Comparison of ENCODE assay signal across 1 cellular context in genomic region chr1:52920791-52921291, GRCh38.
TF ChIP-seq lines count a peak whose summit lies in the region.

No MANE protein-coding gene starts in this region.

TF ChIP-seq in HepG2, 621 proteins besides CTCF, POLR2A, EP300 and RAD21 (continued from another document):
- peak; percentile 20; the same call in 1 of the 2 replicates for TF ChIP-seq ZNF281 (CRISPR knock-in tag; IDR thresholded peaks at IDR 0.05; ENCODE audit: borderline replicate concordance)
- TF ChIP-seq SOX6 (IDR thresholded peaks at IDR 0.05) = no peak
- TF ChIP-seq SOX6 (CRISPR knock-in tag; IDR thresholded peaks at IDR 0.05) = no peak; the same call in none of the 2 replicates
- TF ChIP-seq BHLHE40 (IDR thresholded peaks at IDR 0.05; ENCODE audit: low read length) = no peak
- no peak for TF ChIP-seq MTA3 (CRISPR knock-in tag; IDR thresholded peaks at IDR 0.05)
- no peak for TF ChIP-seq ARNTL (CRISPR knock-in tag; IDR thresholded peaks at IDR 0.05)
- no peak for TF ChIP-seq KLF13 (CRISPR knock-in tag; IDR thresholded peaks at IDR 0.05)
- TF ChIP-seq NR2F6 (IDR thresholded peaks at IDR 0.05) = 0 out of 2 replicates have a peak, but pooled peaks have one; percentile 14
- TF ChIP-seq NR2F6 (CRISPR knock-in tag; IDR thresholded peaks at IDR 0.05) = no peak; the same call in 1 of the 2 replicates
- no peak for TF ChIP-seq HDAC2 (CRISPR knock-in tag; IDR thresholded peaks at IDR 0.05)
- TF ChIP-seq PRMT3 (CRISPR knock-in tag; IDR thresholded peaks at IDR 0.05; ENCODE audit: borderline replicate concordance, low read depth) = 0 out of 2 replicates have a peak, but pooled peaks have one; percentile 14
- no peak for TF ChIP-seq ZNF75D (CRISPR knock-in tag; IDR thresholded peaks at IDR 0.05; ENCODE audit: borderline replicate concordance)
- TF ChIP-seq ZFY (CRISPR knock-in tag; IDR thresholded peaks at IDR 0.05) = no peak
- no peak for TF ChIP-seq ZSCAN25 (CRISPR knock-in tag; IDR thresholded peaks at IDR 0.05)
- 0 out of 2 replicates have a peak, but pooled peaks have one; percentile 24 for TF ChIP-seq NPAS2 (CRISPR knock-in tag; IDR thresholded peaks at IDR 0.05; ENCODE audit: borderline replicate concordance)
- no peak for TF ChIP-seq NFE2 (CRISPR knock-in tag; IDR thresholded peaks at IDR 0.05)
- TF ChIP-seq ZBTB38 (CRISPR knock-in tag; IDR thresholded peaks at IDR 0.05) = 0 out of 2 replicates have a peak, but pooled peaks have one; percentile 17
- TF ChIP-seq PHB2 (IDR thresholded peaks at IDR 0.05; ENCODE audit: partially characterized antibody) = no peak
- TF ChIP-seq ZMYM3 (CRISPR knock-in tag; IDR thresholded peaks at IDR 0.05) = no peak
- TF ChIP-seq E2F1 (CRISPR knock-in tag; IDR thresholded peaks at IDR 0.05) = no peak
- TF ChIP-seq DPF2 (CRISPR knock-in tag; IDR thresholded peaks at IDR 0.05; ENCODE audit: borderline replicate concordance, low read depth) = no peak; the same call in 1 of the 2 replicates
- TF ChIP-seq ZNF724P (CRISPR knock-in tag; IDR thresholded peaks at IDR 0.05; ENCODE audit: borderline replicate concordance) = no peak
- TF ChIP-seq ZSCAN5A (CRISPR knock-in tag; IDR thresholded peaks at IDR 0.05; ENCODE audit: borderline replicate concordance) = 0 out of 2 replicates have a peak, but pooled peaks have one; percentile 17
- no peak for TF ChIP-seq MAFF (IDR thresholded peaks at IDR 0.05; ENCODE audit: low read depth, low read length)
- no peak for TF ChIP-seq EZH2 (conservative IDR thresholded peaks at IDR 0.05; ENCODE audit: low read depth, low read length)
- no peak for TF ChIP-seq ZFP1 (CRISPR knock-in tag; IDR thresholded peaks at IDR 0.05)
- no peak for TF ChIP-seq STAT6 (CRISPR knock-in tag; IDR thresholded peaks at IDR 0.05; ENCODE audit: borderline replicate concordance)
- TF ChIP-seq SP4 (CRISPR knock-in tag; IDR thresholded peaks at IDR 0.05) = no peak
- no peak for TF ChIP-seq ZNF407 (CRISPR knock-in tag; IDR thresholded peaks at IDR 0.05; ENCODE audit: not compliant biosample characterization)
- 0 out of 2 replicates have a peak, but pooled peaks have one; percentile 19 for TF ChIP-seq DMAP1 (CRISPR knock-in tag; IDR thresholded peaks at IDR 0.05)
- TF ChIP-seq RBFOX2 (IDR thresholded peaks at IDR 0.05; ENCODE audit: low read depth, low read length) = peak; percentile 75
- TF ChIP-seq ZNF784 (CRISPR knock-in tag; IDR thresholded peaks at IDR 0.05; ENCODE audit: borderline replicate concordance) = no peak
- no peak for TF ChIP-seq ZNF34 (CRISPR knock-in tag; IDR thresholded peaks at IDR 0.05; ENCODE audit: borderline replicate concordance)
- 0 out of 2 replicates have a peak, but pooled peaks have one; percentile 9 for TF ChIP-seq RARA (CRISPR knock-in tag; IDR thresholded peaks at IDR 0.05)
- no peak for TF ChIP-seq THYN1 (CRISPR knock-in tag; IDR thresholded peaks at IDR 0.05; ENCODE audit: borderline replicate concordance, low read depth)
- no peak for TF ChIP-seq ADNP (CRISPR knock-in tag; IDR thresholded peaks at IDR 0.05)
